15 cellular contexts compared by ENCODE assay signal in genomic region chr1:89710498-89711139, GRCh38.
"Had no signal": no experiment of that assay in that cellular context is flagged by ENCODE, and none has a peak within 500 bp of the region (broad histone marks: within the 10 kb centered on the region; RNA-seq: fewer than 3 reads in every experiment).

No MANE protein-coding gene starts in this region.

- ATAC-seq: gastroesophageal sphincter had no signal

- H3K27me3 Mint-ChIP-seq: activated CD4-positive, alpha-beta memory T cell treated with anti-CD3 and anti-CD28 coated beads for 36 hours; activated CD4-positive, alpha-beta T cell treated with anti-CD3 and anti-CD28 coated beads for 36 hours had no signal

- DNase-seq: activated CD4-positive, alpha-beta memory T cell treated with anti-CD3 and anti-CD28 coated beads for 36 hours; activated CD4-positive, alpha-beta T cell treated with anti-CD3 and anti-CD28 coated beads for 36 hours; activated CD8-positive, alpha-beta memory T cell treated with anti-CD3 and anti-CD28 coated beads, Interleukin-2, amount 50 U/mL, for 48 hours; activated naive CD4-positive, alpha-beta T cell treated with Interleukin-2 at 50 U/mL for 16 hours; adrenal gland; caudate nucleus; effector CD4-positive, alpha-beta T cell; sigmoid colon; SJCRH30; stimulated activated CD4-positive, alpha-beta T cell treated with anti-CD3 and anti-CD28 coated beads, Interleukin-1b, Interleukin-23, amount 100 ng/mL, for 48 hours; T-helper 9 cell; WERI-Rb-1 had no signal

- H3K9me3 Mint-ChIP-seq: activated CD4-positive, alpha-beta memory T cell treated with anti-CD3 and anti-CD28 coated beads for 36 hours; activated T-helper 1 cell treated with anti-CD3 and anti-CD28 coated beads, Interleukin-12 subunit alpha, Interleukin-12 subunit beta, Interleukin-2, Interleukin-4 antibody, amounts not matched to agents 30 ng/mL and 10 ng/mL and 1 ng/mL, durations not matched to agents 14 hours and 24 hours and 36 hours; neural progenitor cell had no signal

- H3K27ac Mint-ChIP-seq: activated CD4-positive, alpha-beta memory T cell treated with anti-CD3 and anti-CD28 coated beads for 36 hours; activated CD4-positive, alpha-beta T cell treated with anti-CD3 and anti-CD28 coated beads for 36 hours; activated T-helper 1 cell treated with anti-CD3 and anti-CD28 coated beads, Interleukin-12 subunit alpha, Interleukin-12 subunit beta, Interleukin-2, Interleukin-4 antibody, amounts not matched to agents 30 ng/mL and 10 ng/mL and 1 ng/mL, durations not matched to agents 14 hours and 24 hours and 36 hours had no signal

- H3K4me3 Mint-ChIP-seq: activated CD4-positive, alpha-beta memory T cell treated with anti-CD3 and anti-CD28 coated beads for 36 hours; activated CD4-positive, alpha-beta T cell treated with anti-CD3 and anti-CD28 coated beads for 36 hours; activated T-helper 1 cell treated with anti-CD3 and anti-CD28 coated beads, Interleukin-12 subunit alpha, Interleukin-12 subunit beta, Interleukin-2, Interleukin-4 antibody, amounts not matched to agents 30 ng/mL and 10 ng/mL and 1 ng/mL, durations not matched to agents 14 hours and 24 hours and 36 hours; neural progenitor cell had no signal
